In the genomic region with DNA sequence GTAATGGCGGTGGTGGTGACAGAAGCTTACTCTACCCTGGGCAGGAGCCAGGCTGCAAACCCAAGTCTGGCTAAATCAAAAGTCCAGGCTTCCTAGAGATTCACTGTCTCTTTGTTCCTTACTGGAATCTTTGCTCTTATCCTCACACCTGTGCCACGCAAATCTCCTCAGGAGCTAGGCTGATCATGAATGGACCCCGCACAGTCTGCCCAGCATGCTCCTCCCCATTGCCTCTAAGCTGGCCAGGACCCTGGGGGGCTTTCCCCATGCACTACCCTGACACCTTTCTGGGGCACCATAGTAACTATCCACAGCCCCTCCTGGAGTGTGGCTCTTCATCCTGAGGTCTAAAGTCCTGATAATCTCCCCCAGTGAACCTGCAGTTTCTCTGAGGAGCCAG, we compare ENCODE assay signal across 3 cellular contexts. TPM values are rescaled to one million over a fixed set of nuclear protein-coding genes. Genes with fewer than 3 reads are reported as not detected.
"Had no signal": no experiment of that assay in that cellular context is flagged by ENCODE, and none has a peak within 500 bp of the region (broad histone marks: within the 10 kb centered on the region; RNA-seq: fewer than 3 reads in every experiment).

No MANE protein-coding gene starts in this region.

RNA-seq across cellular contexts. Expression of a gene that starts 7.3 kb away (rescaled TPM):
- total RNA-seq: activated naive CD4-positive, alpha-beta T cell treated with anti-CD3 and anti-CD28 coated beads, Interleukin-2, amount 50 U/mL, for 72 hours; ascending aorta; cardiac muscle cell had no signal
